ENCODE assay signal across 9 cellular contexts in the genomic region with DNA sequence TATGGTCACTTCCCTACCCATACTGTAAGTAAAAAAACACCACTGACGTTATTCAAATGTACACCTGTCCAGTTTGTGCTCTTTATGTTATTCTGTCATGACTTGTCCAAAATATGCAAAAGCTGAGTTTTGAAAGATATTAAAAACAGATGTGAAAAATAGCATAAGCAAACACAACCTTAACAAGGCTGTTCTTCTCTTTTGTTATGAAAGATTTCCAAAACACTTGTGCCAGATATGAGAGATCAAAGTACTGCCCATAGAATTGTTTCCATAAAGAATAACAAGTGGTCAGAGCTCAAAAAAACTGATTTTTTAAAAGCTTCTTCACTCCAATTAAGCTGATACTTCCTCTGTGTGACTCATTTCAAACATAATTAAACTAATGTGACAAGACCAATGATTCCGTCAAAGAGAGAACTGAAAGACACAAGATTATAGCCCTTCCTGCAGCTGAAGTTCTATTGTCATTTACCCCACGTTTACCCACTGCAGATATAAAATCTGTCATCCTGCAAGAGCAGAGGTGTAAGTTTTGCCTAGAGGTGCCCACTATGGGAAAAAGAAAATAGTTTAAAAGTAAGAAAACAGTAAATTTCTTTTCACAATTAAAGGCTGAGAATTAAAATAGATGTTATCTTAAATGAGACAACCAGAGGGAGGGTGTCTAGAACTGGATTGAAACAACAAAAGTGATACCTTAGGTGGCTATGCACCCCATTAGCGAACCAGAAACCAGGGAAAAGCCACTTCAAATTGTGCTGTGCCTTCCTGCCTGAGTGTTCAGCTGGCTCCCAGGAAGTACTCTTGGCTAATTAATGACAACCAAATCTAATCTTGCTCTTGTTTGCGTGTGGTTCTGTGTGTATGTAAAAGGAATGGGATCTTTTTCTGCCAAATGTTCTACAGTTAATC. TPM values are rescaled to one million over a fixed set of nuclear protein-coding genes. Genes with fewer than 3 reads are reported as not detected.
DNase-seq lines count a peak whose midpoint lies in the region; ATAC-seq and TF ChIP-seq lines count a peak whose summit lies in the region.
"Had no signal": no experiment of that assay in that cellular context is flagged by ENCODE, and none has a peak within 500 bp of the region (broad histone marks: within the 10 kb centered on the region; RNA-seq: fewer than 3 reads in every experiment).

No MANE protein-coding gene starts in this region.

- ATAC-seq in GM21786 (IDR thresholded peaks at IDR 0.05; ENCODE audit: unreplicated experiment): peak; percentile 92
- ATAC-seq in activated T-cell treated with anti-CD3 and anti-CD28 coated beads, Interleukin-2, amount 50 U/mL, for 72 hours (replicated peaks in 1 of 2): no peak
- ATAC-seq in stimulated activated naive CD8-positive, alpha-beta T cell treated with anti-CD3 and anti-CD28 coated beads, Interleukin-15, Interleukin-2, amounts not matched to agents 100 U/mL and 50 U/mL, for 24 hours: no peak

- no peaks in the 10 kb centered on the region for H3K36me3 Mint-ChIP-seq in activated T-cell treated with anti-CD3 and anti-CD28 coated beads, Interleukin-2, amount 50 U/mL, for 72 hours (ENCODE audit: insufficient read depth in 2 of 2)
- H3K36me3 Mint-ChIP-seq in activated CD4-positive, alpha-beta memory T cell treated with anti-CD3 and anti-CD28 coated beads, Interleukin-2, amount 10 ng/mL, durations not matched to agents 7 days and 5 days (ENCODE audit: low read depth): no peaks in the 10 kb centered on the region

- H3K4me3 ChIP-seq in duodenal mucosa (ENCODE audit: low read depth in 1 of 2, low read length in 2 of 2): peak overlapping the region in 1 of 2 donors; percentile 18

- POLR2A ChIA-PET in activated CD4-positive, alpha-beta memory T cell treated with anti-CD3 and anti-CD28 coated beads, Interleukin-2, amount 10 ng/mL, durations not matched to agents 7 days and 5 days (lab: Charles Lee): no interaction called here

- H3K27me3 Mint-ChIP-seq in activated T-cell treated with anti-CD3 and anti-CD28 coated beads, Interleukin-2, amount 50 U/mL, for 72 hours (ENCODE audit: low read depth): no peaks in the 10 kb centered on the region
- no peaks in the 10 kb centered on the region for H3K27me3 Mint-ChIP-seq in activated CD4-positive, alpha-beta memory T cell treated with anti-CD3 and anti-CD28 coated beads, Interleukin-2, amount 10 ng/mL, durations not matched to agents 7 days and 5 days

- H3K36me3 ChIP-seq in duodenal mucosa (ENCODE audit: control insufficient read depth in 1 of 2, insufficient read depth in 2 of 2, low read length in 2 of 2): peaks cover 0 to 6% of the 10 kb centered on the region in 2 donors

- no peaks in the 10 kb centered on the region for H3K4me1 Mint-ChIP-seq in activated T-cell treated with anti-CD3 and anti-CD28 coated beads, Interleukin-2, amount 50 U/mL, for 72 hours (ENCODE audit: low read depth)
- H3K4me1 Mint-ChIP-seq in activated CD4-positive, alpha-beta memory T cell treated with anti-CD3 and anti-CD28 coated beads, Interleukin-2, amount 10 ng/mL, durations not matched to agents 7 days and 5 days: no peaks in the 10 kb centered on the region

- no peaks in the 10 kb centered on the region for H3K9me3 ChIP-seq in duodenal mucosa (ENCODE audit: control insufficient read depth in 1 of 2, low read length in 2 of 2)

- H3K27ac ChIP-seq in duodenal mucosa (ENCODE audit: low read depth, low read length): peak overlapping the region; percentile 33
- H3K27ac ChIP-seq: parathyroid adenoma had no signal

- H3K27me3 ChIP-seq in duodenal mucosa (ENCODE audit: control insufficient read depth in 1 of 2, insufficient read depth in 2 of 2, low read length in 2 of 2): no peaks in the 10 kb centered on the region

- DNase-seq in GM10266 (ENCODE audit: extremely low spot score): peak; percentile 32
- peak; percentile 97 for DNase-seq in NCI-H1092 treated with DMSO at 0.1 percent for 48 hours (lab: John Stamatoyannopoulos, UW)
- no peak for DNase-seq in stimulated activated CD4-positive, alpha-beta T cell treated with anti-CD3 and anti-CD28 coated beads, Interleukin-4, amount 100 ng/mL, for 1 hour
- DNase-seq in activated T-cell treated with anti-CD3 and anti-CD28 coated beads, Interleukin-2, amount 50 U/mL, for 72 hours: no peak
- DNase-seq in stimulated activated naive CD8-positive, alpha-beta T cell treated with anti-CD3 and anti-CD28 coated beads, Interleukin-15, Interleukin-2, amounts not matched to agents 100 U/mL and 50 U/mL, for 24 hours: no peak
- no peak for DNase-seq in activated CD4-positive, alpha-beta memory T cell treated with anti-CD3 and anti-CD28 coated beads, Interleukin-2, amount 10 ng/mL, durations not matched to agents 7 days and 5 days

- peak overlapping the region in 1 of 2 donors; percentile 2 for H3K9ac ChIP-seq in duodenal mucosa (ENCODE audit: low read depth in 1 of 2, low read length in 2 of 2)
- H3K9ac ChIP-seq: parathyroid adenoma had no signal

- peaks cover 7 to 14% of the 10 kb centered on the region in 2 donors for H3K4me1 ChIP-seq in duodenal mucosa (ENCODE audit: control insufficient read depth in 1 of 2, insufficient read depth in 2 of 2, low read length in 2 of 2)
- H3K4me1 ChIP-seq: parathyroid adenoma had no signal

- CTCF ChIA-PET in activated CD4-positive, alpha-beta memory T cell treated with anti-CD3 and anti-CD28 coated beads, Interleukin-2, amount 10 ng/mL, durations not matched to agents 7 days and 5 days (lab: Charles Lee): no interaction called here

- no peak overlapping the region for H3K4me3 Mint-ChIP-seq in activated T-cell treated with anti-CD3 and anti-CD28 coated beads, Interleukin-2, amount 50 U/mL, for 72 hours
- no peak overlapping the region for H3K4me3 Mint-ChIP-seq in activated CD4-positive, alpha-beta memory T cell treated with anti-CD3 and anti-CD28 coated beads, Interleukin-2, amount 10 ng/mL, durations not matched to agents 7 days and 5 days

- TF ChIP-seq CTCF in GM10266 (IDR thresholded peaks at IDR 0.05; ENCODE audit: control insufficient read depth, insufficient read depth, low read depth, missing control alignments): no peak

- H3K27ac Mint-ChIP-seq in activated T-cell treated with anti-CD3 and anti-CD28 coated beads, Interleukin-2, amount 50 U/mL, for 72 hours: no peak overlapping the region
- H3K27ac Mint-ChIP-seq in activated CD4-positive, alpha-beta memory T cell treated with anti-CD3 and anti-CD28 coated beads, Interleukin-2, amount 10 ng/mL, durations not matched to agents 7 days and 5 days: no peak overlapping the region

- H3K9me3 Mint-ChIP-seq in activated T-cell treated with anti-CD3 and anti-CD28 coated beads, Interleukin-2, amount 50 U/mL, for 72 hours: no peaks in the 10 kb centered on the region
- H3K9me3 Mint-ChIP-seq in activated CD4-positive, alpha-beta memory T cell treated with anti-CD3 and anti-CD28 coated beads, Interleukin-2, amount 10 ng/mL, durations not matched to agents 7 days and 5 days: no peaks in the 10 kb centered on the region

RNA-seq across cellular contexts. Expression of gene RASSF6, which starts 30.1 kb away (rescaled TPM):
- total RNA-seq in activated T-cell treated with anti-CD3 and anti-CD28 coated beads, Interleukin-2, amount 50 U/mL, for 72 hours: under 1 TPM in 1 of 2 donors, not detected in 1; 0.07 TPM
- total RNA-seq in activated CD4-positive, alpha-beta memory T cell treated with anti-CD3 and anti-CD28 coated beads, Interleukin-2, amount 10 ng/mL, durations not matched to agents 7 days and 5 days: under 1 TPM in 1 of 2 experiments, not detected in 1; 0.05 TPM

Comparison
In these comparisons a context has a peak if more than half of its experiments do, and no peak if none do; other contexts are left out.
1. DNase-seq: peak in GM10266 (single experiment) and NCI-H1092 treated with DMSO at 0.1 percent for 48 hours (single experiment); none in stimulated activated CD4-positive, alpha-beta T cell treated with anti-CD3 and anti-CD28 coated beads, Interleukin-4, amount 100 ng/mL, for 1 hour (single experiment), activated T-cell treated with anti-CD3 and anti-CD28 coated beads, Interleukin-2, amount 50 U/mL, for 72 hours (0 of 2), stimulated activated naive CD8-positive, alpha-beta T cell treated with anti-CD3 and anti-CD28 coated beads, Interleukin-15, Interleukin-2, amounts not matched to agents 100 U/mL and 50 U/mL, for 24 hours (single experiment) and activated CD4-positive, alpha-beta memory T cell treated with anti-CD3 and anti-CD28 coated beads, Interleukin-2, amount 10 ng/mL, durations not matched to agents 7 days and 5 days (single experiment).